In genomic region chr6:129523814-129524213, GRCh38 we compare ENCODE assay signal across 36 cellular contexts.
"Had no signal": no experiment of that assay in that cellular context is flagged by ENCODE, and none has a peak within 500 bp of the region (broad histone marks: within the 10 kb centered on the region; RNA-seq: fewer than 3 reads in every experiment).

No MANE protein-coding gene starts in this region.

- H3K4me3 ChIP-seq: adrenal gland, body of pancreas, breast epithelium had no signal

- H3K36me3 ChIP-seq: adrenal gland, brain microvascular endothelial cell, breast epithelium had no signal

- H3K4me1 Mint-ChIP-seq: activated B cell treated with CpG ODN at 0.5 μM for 24 hours had no signal

- H3K9me3 Mint-ChIP-seq: activated B cell treated with CpG ODN at 0.5 μM for 24 hours; activated CD4-positive, alpha-beta memory T cell treated with anti-CD3 and anti-CD28 coated beads for 36 hours; activated CD4-positive, alpha-beta T cell treated with anti-CD3 and anti-CD28 coated beads, Interleukin-2, amount 10 ng/mL, durations not matched to agents 24 days and 14 days; activated CD8-positive, alpha-beta T cell treated with anti-CD3 and anti-CD28 coated beads for 36 hours; activated naive CD4-positive, alpha-beta T cell treated with anti-CD3 and anti-CD28 coated beads for 36 hours; activated naive CD4-positive, alpha-beta T cell treated with anti-CD3 and anti-CD28 coated beads, Interleukin-2, amount 50 U/mL, for 72 hours; activated naive CD8-positive, alpha-beta T cell treated with anti-CD3 and anti-CD28 coated beads for 36 hours; activated T-cell treated with anti-CD3 and anti-CD28 coated beads, Interleukin-2, amount 50 U/mL, for 4 hours; activated T-cell treated with anti-CD3 and anti-CD28 coated beads, Interleukin-2, amount 50 U/mL, for 72 hours; activated T-helper 1 cell treated with anti-CD3 and anti-CD28 coated beads, Interleukin-12 subunit alpha, Interleukin-12 subunit beta, Interleukin-2, Interleukin-4 antibody, amounts not matched to agents 30 ng/mL and 10 ng/mL and 1 ng/mL, durations not matched to agents 14 hours and 24 hours and 36 hours; T-helper 1 cell treated with Interleukin-12 subunit alpha and Interleukin-12 subunit beta and Interleukin-4 antibody, amounts not matched to agents 30 μg/mL and 1 μg/mL, for 36 hours; T-helper 2 cell treated with Interferon-gamma antibody and Interleukin-4, amounts not matched to agents 5 μg/mL and 100 μg/mL, for 36 hours had no signal

- H3K27ac Mint-ChIP-seq: activated B cell treated with CpG ODN at 0.5 μM for 24 hours; activated CD4-positive, alpha-beta memory T cell treated with anti-CD3 and anti-CD28 coated beads for 36 hours; activated CD4-positive, alpha-beta T cell treated with anti-CD3 and anti-CD28 coated beads, Interleukin-2, amount 10 ng/mL, durations not matched to agents 24 days and 14 days; activated CD8-positive, alpha-beta T cell treated with anti-CD3 and anti-CD28 coated beads for 36 hours; activated naive CD4-positive, alpha-beta T cell treated with anti-CD3 and anti-CD28 coated beads for 36 hours; activated naive CD4-positive, alpha-beta T cell treated with anti-CD3 and anti-CD28 coated beads, Interleukin-2, amount 50 U/mL, for 72 hours; activated naive CD8-positive, alpha-beta T cell treated with anti-CD3 and anti-CD28 coated beads for 36 hours; activated T-cell treated with anti-CD3 and anti-CD28 coated beads, Interleukin-2, amount 50 U/mL, for 72 hours; activated T-helper 1 cell treated with anti-CD3 and anti-CD28 coated beads, Interleukin-12 subunit alpha, Interleukin-12 subunit beta, Interleukin-2, Interleukin-4 antibody, amounts not matched to agents 30 ng/mL and 10 ng/mL and 1 ng/mL, durations not matched to agents 14 hours and 24 hours and 36 hours; T-helper 1 cell treated with Interleukin-12 subunit alpha and Interleukin-12 subunit beta and Interleukin-4 antibody, amounts not matched to agents 30 μg/mL and 1 μg/mL, for 36 hours; T-helper 2 cell treated with Interferon-gamma antibody and Interleukin-4, amounts not matched to agents 5 μg/mL and 100 μg/mL, for 36 hours had no signal

- H3K27me3 Mint-ChIP-seq: activated B cell treated with CpG ODN at 0.5 μM for 24 hours; activated CD4-positive, alpha-beta memory T cell treated with anti-CD3 and anti-CD28 coated beads for 36 hours; activated CD8-positive, alpha-beta T cell treated with anti-CD3 and anti-CD28 coated beads for 36 hours; activated naive CD8-positive, alpha-beta T cell treated with anti-CD3 and anti-CD28 coated beads for 36 hours had no signal

- H3K4me1 ChIP-seq: adrenal gland, body of pancreas, breast epithelium had no signal

- DNase-seq: activated B cell treated with CpG ODN at 0.5 μM for 24 hours; activated CD4-positive, alpha-beta memory T cell treated with anti-CD3 and anti-CD28 coated beads for 36 hours; activated CD4-positive, alpha-beta T cell treated with anti-CD3 and anti-CD28 coated beads for 4 hours; activated CD4-positive, alpha-beta T cell treated with anti-CD3 and anti-CD28 coated beads, Interleukin-2, amount 10 ng/mL, durations not matched to agents 24 days and 14 days; activated CD4-positive, alpha-beta T cell treated with anti-CD3 and anti-CD28 coated beads, Interleukin-2, amount 50 U/mL, for 1 hour; activated CD4-positive, alpha-beta T cell treated with anti-CD3 and anti-CD28 coated beads, Interleukin-2, amount 50 U/mL, for 4 hours; activated CD4-positive, CD25-positive, alpha-beta regulatory T cell treated with anti-CD3 and anti-CD28 coated beads, Interleukin-2, amount 50 U/mL, for 72 hours; activated CD8-positive, alpha-beta memory T cell treated with anti-CD3 and anti-CD28 coated beads, Interleukin-2, amount 50 U/mL, for 4 hours; activated CD8-positive, alpha-beta T cell treated with anti-CD3 and anti-CD28 coated beads for 36 hours; activated effector memory CD4-positive, alpha-beta T cell treated with anti-CD3 and anti-CD28 coated beads, Interleukin-2, amount 50 U/mL, for 16 hours; activated gamma-delta T cell treated with Interleukin-2 at 50 U/mL for 16 hours; activated naive CD4-positive, alpha-beta T cell; activated naive CD4-positive, alpha-beta T cell treated with anti-CD3 and anti-CD28 coated beads for 36 hours; activated naive CD4-positive, alpha-beta T cell treated with anti-CD3 and anti-CD28 coated beads, Interleukin-2, amount 50 U/mL, for 16 hours; activated naive CD8-positive, alpha-beta T cell treated with anti-CD3 and anti-CD28 coated beads for 36 hours; activated T-cell treated with anti-CD3 and anti-CD28 coated beads for 4 hours; activated T-cell treated with anti-CD3 and anti-CD28 coated beads, Interleukin-2, amount 50 U/mL, for 1 hour; activated T-cell treated with anti-CD3 and anti-CD28 coated beads, Interleukin-2, amount 50 U/mL, for 4 hours; activated T-cell treated with anti-CD3 and anti-CD28 coated beads, Interleukin-2, amount 50 U/mL, for 72 hours; adrenal gland; amniotic stem cell; aorta; body of pancreas; brain microvascular endothelial cell; central memory CD4-positive, alpha-beta T cell; T-helper 1 cell; T-helper 2 cell; T-helper 9 cell had no signal

- FAIRE-seq: astrocyte, TTC549 had no signal

- H3K9me3 ChIP-seq: adrenal gland, body of pancreas, breast epithelium had no signal

- H3K36me3 Mint-ChIP-seq: activated CD4-positive, alpha-beta memory T cell treated with anti-CD3 and anti-CD28 coated beads for 36 hours; activated naive CD4-positive, alpha-beta T cell treated with anti-CD3 and anti-CD28 coated beads, Interleukin-2, amount 50 U/mL, for 72 hours; activated naive CD8-positive, alpha-beta T cell treated with anti-CD3 and anti-CD28 coated beads for 36 hours had no signal

- H3K27me3 ChIP-seq: adrenal gland, body of pancreas, brain microvascular endothelial cell, breast epithelium had no signal

- H3K4me3 Mint-ChIP-seq: activated B cell treated with CpG ODN at 0.5 μM for 24 hours; activated CD4-positive, alpha-beta memory T cell treated with anti-CD3 and anti-CD28 coated beads for 36 hours; activated CD4-positive, alpha-beta T cell treated with anti-CD3 and anti-CD28 coated beads, Interleukin-2, amount 10 ng/mL, durations not matched to agents 24 days and 14 days; activated CD8-positive, alpha-beta T cell treated with anti-CD3 and anti-CD28 coated beads for 36 hours; activated naive CD4-positive, alpha-beta T cell treated with anti-CD3 and anti-CD28 coated beads for 36 hours; activated naive CD8-positive, alpha-beta T cell treated with anti-CD3 and anti-CD28 coated beads for 36 hours; activated T-cell treated with anti-CD3 and anti-CD28 coated beads, Interleukin-2, amount 50 U/mL, for 4 hours; activated T-cell treated with anti-CD3 and anti-CD28 coated beads, Interleukin-2, amount 50 U/mL, for 72 hours; activated T-helper 1 cell treated with anti-CD3 and anti-CD28 coated beads, Interleukin-12 subunit alpha, Interleukin-12 subunit beta, Interleukin-2, Interleukin-4 antibody, amounts not matched to agents 30 ng/mL and 10 ng/mL and 1 ng/mL, durations not matched to agents 14 hours and 24 hours and 36 hours; T-helper 1 cell treated with Interleukin-12 subunit alpha and Interleukin-12 subunit beta and Interleukin-4 antibody, amounts not matched to agents 30 μg/mL and 1 μg/mL, for 36 hours; T-helper 2 cell treated with Interferon-gamma antibody and Interleukin-4, amounts not matched to agents 5 μg/mL and 100 μg/mL, for 36 hours had no signal

- H3K27ac ChIP-seq: adrenal gland, body of pancreas, brain microvascular endothelial cell, breast epithelium, VCaP had no signal
